Comparison of ENCODE assay signal across 22 cellular contexts in the genomic region with DNA sequence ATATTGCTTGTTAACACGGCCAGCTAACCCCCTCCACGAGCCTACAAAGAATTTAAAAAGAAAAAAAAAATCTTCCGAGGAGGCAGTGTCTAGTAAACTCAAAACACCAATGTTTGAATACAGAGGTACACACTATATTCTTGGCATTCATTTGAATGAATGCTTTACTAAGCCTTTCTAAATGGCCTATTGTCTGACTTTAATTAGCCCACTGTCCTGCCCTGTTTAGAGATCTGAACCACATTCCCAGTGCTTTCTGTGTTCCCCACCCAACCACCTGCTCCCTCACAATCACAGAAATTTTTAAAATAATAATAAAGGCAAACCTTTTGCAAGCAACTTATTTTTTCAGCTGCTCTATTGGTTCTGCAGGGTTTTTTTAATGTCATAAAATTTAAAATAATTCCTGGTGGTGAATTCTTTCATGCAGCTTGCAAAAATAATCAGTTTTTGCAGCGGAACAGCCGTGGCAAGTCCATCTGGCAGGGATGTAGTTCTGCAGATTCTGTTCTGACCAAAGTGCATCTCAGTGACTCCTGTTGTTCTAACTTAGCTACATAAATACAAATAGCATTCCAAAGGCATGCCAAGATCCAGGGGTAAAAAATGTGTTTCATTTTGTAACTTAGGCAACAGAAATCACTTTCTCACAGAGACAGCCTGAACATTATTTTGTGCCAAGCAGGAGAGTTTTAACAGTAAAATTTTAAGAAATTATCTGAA. TPM values are rescaled to one million over a fixed set of nuclear protein-coding genes. Genes with fewer than 3 reads are reported as not detected.
DNase-seq lines count a peak whose midpoint lies in the region; ATAC-seq and TF ChIP-seq lines count a peak whose summit lies in the region.
"Had no signal": no experiment of that assay in that cellular context is flagged by ENCODE, and none has a peak within 500 bp of the region (broad histone marks: within the 10 kb centered on the region; RNA-seq: fewer than 3 reads in every experiment).

No MANE protein-coding gene starts in this region.

- 46 to 49% methylated on average over 5 of the region's 5 CpGs for WGBS in body of pancreas, 2 donors
- 67 to 80% (median 75%) methylated on average over 5 of the region's 5 CpGs for whole genome bisulfite sequencing in spleen, 5 donors

- H3K9me3 ChIP-seq in body of pancreas (no peaks in the 10 kb centered on the region), spleen (no peaks in the 10 kb centered on the region)
- H3K9me3 ChIP-seq: suprapubic skin had no signal

- intact Hi-C loops in body of pancreas (cut with DNase I) (no loop called here), sciatic nerve (cut with DNase I) (no loop called here), spleen (cut with DNase I; ENCODE audit: low total_unique reads) (no loop called here)

- TF ChIP-seq CTCF in body of pancreas (IDR thresholded peaks at IDR 0.05) (no peak), spleen (IDR thresholded peaks at IDR 0.05 in 8 of 11, conservative IDR thresholded peaks at IDR 0.05 in 3 of 11) (no peak)

- peak; percentile 35 for ATAC-seq in body of pancreas
- peak; percentile 90 for ATAC-seq in sciatic nerve
- ATAC-seq in GM18520 (IDR thresholded peaks at IDR 0.05; ENCODE audit: unreplicated experiment) = no peak
- ATAC-seq: HCT116 had no signal

- TF ChIP-seq POLR2A in body of pancreas (IDR thresholded peaks at IDR 0.05) (no peak), spleen (IDR thresholded peaks at IDR 0.05) (no peak)

- no peak overlapping the region for H3K27ac ChIP-seq in body of pancreas
- no peak overlapping the region for H3K27ac ChIP-seq in spleen
- H3K27ac ChIP-seq: RWPE1, suprapubic skin had no signal

- H3K27me3 ChIP-seq in body of pancreas (no peaks in the 10 kb centered on the region), spleen (replicated peaks in 1 of 7) (peaks cover 0 to 9% (median 0%) of the 10 kb centered on the region in 7 donors)

- H3K4me1 ChIP-seq in body of pancreas (peaks cover 5% of the 10 kb centered on the region), spleen (no peaks in the 10 kb centered on the region)
- H3K4me1 ChIP-seq: suprapubic skin had no signal

- DNase-seq in NCI-H1694 treated with DMSO at 0.1 percent for 48 hours (lab: John Stamatoyannopoulos, UW) = peak; percentile 14
- no peak for DNase-seq in body of pancreas
- DNase-seq in inferior parietal cortex (ENCODE audit: extremely low spot score) = peak; percentile 57
- no peak for DNase-seq in sciatic nerve (ENCODE audit: low spot score)
- DNase-seq in spleen = no peak
- DNase-seq in HPDE6-E6E7 (ENCODE audit: extremely low spot score) = no peak
- no peak for DNase-seq in NCI-H187 (lab: John Stamatoyannopoulos, UW)
- DNase-seq: activated CD4-positive, alpha-beta T cell treated with anti-CD3 and anti-CD28 coated beads for 48 hours; activated CD8-positive, alpha-beta memory T cell treated with anti-CD3 and anti-CD28 coated beads, Interleukin-2, amount 50 U/mL, for 4 hours; activated effector memory CD4-positive, alpha-beta T cell treated with anti-CD3 and anti-CD28 coated beads, Interleukin-2, amount 50 U/mL, for 16 hours; AML-193; NCI-H1092; NCI-H2227 treated with DMSO at 0.1 percent for 48 hours; NK-92 treated with Interleukin-12 subunit alpha and Interleukin-12 subunit beta, amount 100 ng/mL, for 24 hours; stimulated activated CD4-positive, alpha-beta T cell treated with anti-CD3 and anti-CD28 coated beads, Interleukin-4, amount 100 ng/mL, for 24 hours had no signal

- H3K36me3 ChIP-seq in body of pancreas (replicated peaks in 1 of 2; ENCODE audit: insufficient read depth in 1 of 2, low read depth in 2 of 2) = no peaks in the 10 kb centered on the region
- H3K36me3 ChIP-seq in spleen = no peaks in the 10 kb centered on the region
- H3K36me3 ChIP-seq: suprapubic skin had no signal

- H3K4me3 ChIP-seq in body of pancreas (no peak overlapping the region), spleen (no peak overlapping the region)
- H3K4me3 ChIP-seq: suprapubic skin had no signal

RNA-seq across cellular contexts. Expression of gene POU2AF2, which starts 23.8 kb away (rescaled TPM):
- total RNA-seq in body of pancreas (not detected), sciatic nerve (0.80 TPM), spleen (not detected)
- not detected for polyA plus RNA-seq in spleen
- total RNA-seq: endothelial cell of umbilical vein, lower leg skin, osteocyte, suprapubic skin had no signal
- polyA plus RNA-seq: endothelial cell of umbilical vein had no signal

RNA-seq across cellular contexts. Expression of gene POU2AF3, which starts 29.0 kb away (rescaled TPM):
- total RNA-seq in body of pancreas (10 to 100 TPM in 1 of 2 donors, 1 to 10 TPM in 1; 1.0 to 10.9 TPM), sciatic nerve (3.1 TPM), spleen (1 to 10 TPM in 1 of 7 donors, under 1 TPM in 3, not detected in 3; 0.30 to 1.4 (median 0.48) TPM)
- polyA plus RNA-seq in spleen = 1 to 10 TPM in 2 of 3 donors, under 1 TPM in 1; 0.54 to 2.0 (median 1.3) TPM
- total RNA-seq: endothelial cell of umbilical vein, lower leg skin, osteocyte had no signal
- polyA plus RNA-seq: endothelial cell of umbilical vein had no signal

Comparison
In these comparisons a context has a peak if more than half of its experiments do, and no peak if none do; other contexts are left out.
1. DNase-seq: peak in NCI-H1694 treated with DMSO at 0.1 percent for 48 hours (single experiment) and inferior parietal cortex (single experiment); none in body of pancreas (0 of 4), sciatic nerve (single experiment), spleen (single experiment), HPDE6-E6E7 (single experiment) and NCI-H187 (0 of 2).